In the genomic region with DNA sequence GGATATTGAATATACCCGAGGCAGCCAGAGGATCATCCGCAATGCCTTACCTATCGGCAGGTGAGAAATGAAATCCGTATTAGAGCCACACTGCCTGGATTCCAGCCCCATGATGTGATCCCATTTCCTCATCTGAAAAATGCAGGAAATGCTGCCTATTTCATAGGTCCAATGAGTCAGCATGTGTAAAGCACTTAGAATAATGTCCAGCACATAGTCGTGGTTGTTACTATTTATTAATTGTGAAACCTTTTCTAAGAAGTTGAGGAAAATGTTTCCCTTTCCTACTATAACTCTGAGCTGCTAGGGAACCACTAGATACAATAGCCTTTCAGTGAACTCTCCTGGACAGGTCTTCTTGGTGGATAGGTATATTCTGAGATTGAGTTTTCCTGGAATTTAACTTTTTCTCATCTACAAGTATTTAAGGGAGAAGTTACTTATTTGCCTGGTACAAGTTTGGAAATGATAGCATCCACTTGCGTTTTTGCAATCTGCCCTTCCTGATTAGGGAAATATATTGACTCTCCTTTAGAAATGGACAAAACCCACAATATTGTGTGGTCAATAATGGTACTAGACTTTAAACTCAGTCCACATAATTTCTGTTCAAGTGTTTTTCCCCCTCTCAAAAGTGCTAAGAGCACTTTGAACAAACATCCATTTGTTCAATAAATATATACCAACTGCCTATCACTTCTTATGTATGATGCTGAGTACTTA, we compare ENCODE assay signal across 15 cellular contexts. TPM values are rescaled to one million over a fixed set of nuclear protein-coding genes. Genes with fewer than 3 reads are reported as not detected.
DNase-seq lines count a peak whose midpoint lies in the region; ATAC-seq and TF ChIP-seq lines count a peak whose summit lies in the region.
"Had no signal": no experiment of that assay in that cellular context is flagged by ENCODE, and none has a peak within 500 bp of the region (broad histone marks: within the 10 kb centered on the region; RNA-seq: fewer than 3 reads in every experiment).

No MANE protein-coding gene starts in this region.

- DNase-seq in AG04450 (ENCODE audit: low read depth, low spot score): peak; percentile 55
- peak; percentile 69 for DNase-seq in HT1080 (ENCODE audit: low read depth)
- DNase-seq in cardiac fibroblast (ENCODE audit: low read depth in 2 of 2): peak; percentile 78 to 90
- no peak for DNase-seq in left lung
- DNase-seq in aorta: no peak
- DNase-seq in posterior cingulate gyrus: no peak
- DNase-seq in MM.1S: no peak
- DNase-seq: activated CD4-positive, CD25-positive, alpha-beta regulatory T cell; naive B cell; NCI-H446 treated with DMSO at 0.1 percent for 48 hours; SHP77 treated with DMSO at 0.1 percent for 48 hours had no signal

- H3K9me3 ChIP-seq in AG04450 (ENCODE audit: control insufficient read depth, insufficient read depth, low read length) (no peaks in the 10 kb centered on the region), left lung (no peaks in the 10 kb centered on the region), aorta (ENCODE audit: control insufficient read depth, low read length) (no peaks in the 10 kb centered on the region), MM.1S (replicated peaks; ENCODE audit: insufficient read depth, low read length) (no peaks in the 10 kb centered on the region)

- intact Hi-C loops in left lung (cut with DNase I) (no loop called here), aorta (cut with DNase I) (no loop called here), posterior cingulate gyrus (cut with DNase I) (no loop called here)

- H2AFZ ChIP-seq in MM.1S (ENCODE audit: low read length): no peak overlapping the region
- H2AFZ ChIP-seq: GM23338 had no signal

- H3K27me3 ChIP-seq in AG04450 (ENCODE audit: control insufficient read depth, insufficient read depth, low read length) (no peaks in the 10 kb centered on the region), left lung (no peaks in the 10 kb centered on the region), aorta (ENCODE audit: control insufficient read depth in 1 of 2, insufficient read depth in 2 of 2, low read length in 1 of 2) (no peaks in the 10 kb centered on the region), MM.1S (replicated peaks; ENCODE audit: insufficient read depth, low read length) (no peaks in the 10 kb centered on the region)

- H3K27ac ChIP-seq in AG04450 (ENCODE audit: low read depth, low read length) (peak overlapping the region; percentile 41), left lung (peak overlapping the region; percentile 1 to 53), aorta (ENCODE audit: low read depth in 1 of 2, low read length in 2 of 2) (no peak overlapping the region), MM.1S (ENCODE audit: low read length) (no peak overlapping the region)
- H3K27ac ChIP-seq: coronary artery, skin epidermis had no signal

- no peak overlapping the region for H3K4me2 ChIP-seq in MM.1S (ENCODE audit: low read depth, low read length)
- H3K4me2 ChIP-seq: GM23338 had no signal

- H4K20me1 ChIP-seq in MM.1S (ENCODE audit: insufficient read depth, low read length): no peaks in the 10 kb centered on the region

- peak; percentile 93 for ATAC-seq in left lung
- no peak for ATAC-seq in HG03354 (IDR thresholded peaks at IDR 0.05; ENCODE audit: poor library complexity, severe bottlenecking, unreplicated experiment)
- no peak for ATAC-seq in aorta (ENCODE audit: low FRiP score)
- ATAC-seq: GM23338 had no signal

- H3K4me1 ChIP-seq in left lung: peaks cover 0 to 3% of the 10 kb centered on the region in 2 donors
- no peaks in the 10 kb centered on the region for H3K4me1 ChIP-seq in aorta (ENCODE audit: control insufficient read depth in 1 of 2, insufficient read depth in 2 of 2, low read length in 2 of 2)
- no peaks in the 10 kb centered on the region for H3K4me1 ChIP-seq in MM.1S (ENCODE audit: low read length)

- TF ChIP-seq CTCF in AG04450 (IDR thresholded peaks at IDR 0.05; ENCODE audit: low read depth, low read length) (no peak), cardiac fibroblast (IDR thresholded peaks at IDR 0.05; ENCODE audit: low read depth, low read length) (no peak), left lung (IDR thresholded peaks at IDR 0.05) (no peak), MM.1S (IDR thresholded peaks at IDR 0.05; ENCODE audit: low read length) (no peak)

- H3K9ac ChIP-seq in MM.1S (ENCODE audit: low read length): no peak overlapping the region

- no peak overlapping the region for H3K4me3 ChIP-seq in AG04450 (ENCODE audit: low read depth, low read length)
- no peak overlapping the region for H3K4me3 ChIP-seq in cardiac fibroblast (replicated peaks in 1 of 2; ENCODE audit: low read depth in 2 of 2, low read length in 2 of 2)
- no peak overlapping the region for H3K4me3 ChIP-seq in left lung
- no peak overlapping the region for H3K4me3 ChIP-seq in aorta (ENCODE audit: low read length in 2 of 2)
- H3K4me3 ChIP-seq in MM.1S (ENCODE audit: low read length): no peak overlapping the region
- H3K4me3 ChIP-seq: coronary artery, GM23338, skin epidermis had no signal

- H3F3A ChIP-seq in MM.1S (ENCODE audit: insufficient read depth, low read length): no peaks in the 10 kb centered on the region

- CTCF ChIA-PET in AG04450 (lab: Charles Lee): interaction anchor here (1.7 to 3.1 kb wide), 2 partner anchors 12 to 550 kb away, joined by 7 to 24 read pairs; partner anchors contain the start of gene POLR3B

- no peaks in the 10 kb centered on the region for H3K9me2 ChIP-seq in MM.1S (replicated peaks; ENCODE audit: insufficient read depth, low read length)

- WGBS in aorta, 2 donors: 78 to 83% methylated on average over 6 of the region's 6 CpGs

- H3K36me3 ChIP-seq in left lung (peaks cover 0 to 56% of the 10 kb centered on the region in 2 donors), aorta (ENCODE audit: control insufficient read depth in 1 of 2, insufficient read depth in 2 of 2, low read length in 1 of 2) (peaks cover 3 to 4% of the 10 kb centered on the region in 2 donors), MM.1S (replicated peaks; ENCODE audit: insufficient read depth, low read length) (no peaks in the 10 kb centered on the region; the same call in 1 of the 2 replicates)

- POLR2A ChIA-PET in AG04450 (lab: Yijun Ruan, JAX): interaction anchor here (0.7 kb wide), 1 partner anchor 12 kb away, joined by 3 read pairs; the partner anchor contains the start of gene POLR3B

- H3K79me2 ChIP-seq in MM.1S (ENCODE audit: low read length): no peaks in the 10 kb centered on the region

RNA-seq across cellular contexts. Expression of gene POLR3B, which starts 12.2 kb away (rescaled TPM):
- polyA plus RNA-seq in AG04450 (2011; rRNA removed) (11.0 and 14.1 TPM in 2 replicates), aorta (1 to 10 TPM; 2.0 to 2.4 TPM)
- 15.4 and 20.4 TPM in 2 replicates for polyA minus RNA-seq in AG04450 (2011; rRNA and poly(A)+ RNA removed)
- total RNA-seq in HT1080 (2014; rRNA removed; shearing (Covaris generic)): 16.7 and 18.8 TPM in 2 replicates
- polyA plus RNA-seq in HT1080 (2015; cell fraction: cytosol; rRNA removed): 10.5 and 13.9 TPM in 2 replicates
- polyA plus RNA-seq in HT1080 (2015; cell fraction: nucleus; rRNA removed): 24.3 and 28.3 TPM in 2 replicates
- total RNA-seq in left lung (10 to 100 TPM; 10.9 to 14.1 TPM), aorta (1 to 10 TPM; 5.5 to 8.0 TPM)

Comparison
In these comparisons a context has a peak if more than half of its experiments do, and no peak if none do; other contexts are left out.
1. DNase-seq: peak in AG04450 (single experiment), HT1080 (single experiment) and cardiac fibroblast (2 of 2); none in left lung (0 of 2), aorta (0 of 2), posterior cingulate gyrus (0 of 10) and MM.1S (single experiment).
2. H3K27ac ChIP-seq: peak in AG04450 (single experiment) and left lung (2 of 2); none in aorta (0 of 2) and MM.1S (single experiment).